In the genomic region with DNA sequence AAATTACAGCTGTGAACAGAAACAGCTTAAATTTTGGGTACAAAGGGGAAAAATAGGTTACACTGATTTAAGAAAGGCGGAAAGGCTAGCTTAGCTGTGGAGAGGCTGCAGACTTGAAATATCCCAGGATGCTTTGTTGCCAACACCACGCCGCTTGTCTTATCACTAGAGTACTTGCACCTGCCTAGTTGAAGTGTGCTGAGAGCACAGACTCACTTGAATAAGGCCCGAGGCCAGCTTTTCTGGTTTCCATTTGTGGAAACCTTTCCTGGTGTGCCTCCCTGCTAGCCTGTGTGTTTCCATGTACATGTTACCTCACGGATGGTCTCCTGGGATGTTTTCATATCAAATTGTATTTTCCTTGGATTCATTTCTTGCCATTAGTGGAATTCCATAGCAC, we compare ENCODE assay signal across 11 cellular contexts. TPM values are rescaled to one million over a fixed set of nuclear protein-coding genes. Genes with fewer than 3 reads are reported as not detected.
DNase-seq lines count a peak whose midpoint lies in the region; ATAC-seq and TF ChIP-seq lines count a peak whose summit lies in the region.
"Had no signal": no experiment of that assay in that cellular context is flagged by ENCODE, and none has a peak within 500 bp of the region (broad histone marks: within the 10 kb centered on the region; RNA-seq: fewer than 3 reads in every experiment).

No MANE protein-coding gene starts in this region.

- peaks cover 80% of the 10 kb centered on the region for H3K4me1 Mint-ChIP-seq in osteocyte (ENCODE audit: unreplicated experiment)

- no peaks in the 10 kb centered on the region for H3K27me3 Mint-ChIP-seq in osteocyte (ENCODE audit: unreplicated experiment)

- peak overlapping the region; percentile 75 for H3K4me3 Mint-ChIP-seq in osteocyte (ENCODE audit: unreplicated experiment)
- H3K4me3 Mint-ChIP-seq: effector memory CD8-positive, alpha-beta T cell had no signal

- H3K4me2 ChIP-seq in MM.1S (ENCODE audit: low read depth, low read length): peak overlapping the region; percentile 80; the same call in 1 of the 2 replicates

- no peak overlapping the region for H3K9ac ChIP-seq in MM.1S (ENCODE audit: low read length)

- H3K36me3 ChIP-seq in MM.1S (replicated peaks; ENCODE audit: insufficient read depth, low read length): 0 out of 2 replicates have a peak, but pooled peaks cover 2% of the 10 kb centered on the region
- no peaks in the 10 kb centered on the region for H3K36me3 ChIP-seq in body of pancreas (replicated peaks in 1 of 2; ENCODE audit: insufficient read depth in 1 of 2, low read depth in 2 of 2)

- H3K27me3 ChIP-seq in MM.1S (replicated peaks; ENCODE audit: insufficient read depth, low read length) (no peaks in the 10 kb centered on the region), body of pancreas (no peaks in the 10 kb centered on the region)

- DNase-seq in MM.1S (no peak), NCI-H345 (lab: John Stamatoyannopoulos, UW) (peak; percentile 87), body of pancreas (peak; percentile 43 to 76 (median 58)), osteocyte (ENCODE audit: extremely low spot score, unreplicated experiment) (no peak), NCI-H2171 (lab: John Stamatoyannopoulos, UW) (no peak), amniotic stem cell (lab: John Stamatoyannopoulos, UW) (no peak), NCI-H2227 (lab: John Stamatoyannopoulos, UW; ENCODE audit: unreplicated experiment) (no peak), SW 1271 (lab: John Stamatoyannopoulos, UW) (no peak)
- DNase-seq: activated CD8-positive, alpha-beta memory T cell treated with anti-CD3 and anti-CD28 coated beads for 24 hours; effector memory CD8-positive, alpha-beta T cell had no signal

- no peak for TF ChIP-seq POLR2A in body of pancreas (IDR thresholded peaks at IDR 0.05)

- WGBS in body of pancreas, 2 donors: 30 to 49% methylated on average over 5 of the region's 5 CpGs

- peaks cover 12% of the 10 kb centered on the region for H3K36me3 Mint-ChIP-seq in osteocyte (ENCODE audit: unreplicated experiment)

- no peak overlapping the region for H3K27ac Mint-ChIP-seq in osteocyte (ENCODE audit: unreplicated experiment)
- H3K27ac Mint-ChIP-seq: effector memory CD8-positive, alpha-beta T cell had no signal

- H3K79me2 ChIP-seq in MM.1S (ENCODE audit: low read length): peaks cover 84% of the 10 kb centered on the region

- intact Hi-C loops in body of pancreas (cut with DNase I): loop anchor here (10.0 kb wide), 1 partner anchor 276 kb away; no protein-coding TSS in a partner anchor

- H3K27ac ChIP-seq in MM.1S (ENCODE audit: low read length) (no peak overlapping the region), body of pancreas (no peak overlapping the region)
- H3K27ac ChIP-seq: HL-60 had no signal

- H2AFZ ChIP-seq in MM.1S (ENCODE audit: low read length): no peak overlapping the region

- H4K20me1 ChIP-seq in MM.1S (ENCODE audit: insufficient read depth, low read length): 0 out of 2 replicates have a peak, but pooled peaks cover 9% of the 10 kb centered on the region

- H3K9me3 Mint-ChIP-seq in osteocyte (ENCODE audit: unreplicated experiment): no peaks in the 10 kb centered on the region
- H3K9me3 Mint-ChIP-seq: effector memory CD8-positive, alpha-beta T cell had no signal

- no peak for ATAC-seq in body of pancreas
- ATAC-seq: effector memory CD8-positive, alpha-beta T cell had no signal

- peaks cover 26% of the 10 kb centered on the region for H3F3A ChIP-seq in MM.1S (ENCODE audit: insufficient read depth, low read length)

- no peaks in the 10 kb centered on the region for H3K9me3 ChIP-seq in MM.1S (replicated peaks; ENCODE audit: insufficient read depth, low read length)
- no peaks in the 10 kb centered on the region for H3K9me3 ChIP-seq in body of pancreas

- TF ChIP-seq CTCF in MM.1S (IDR thresholded peaks at IDR 0.05; ENCODE audit: low read length) (no peak), body of pancreas (IDR thresholded peaks at IDR 0.05) (no peak), osteocyte (IDR thresholded peaks at IDR 0.05) (no peak)

- H3K4me3 ChIP-seq in MM.1S (ENCODE audit: low read length) (peak overlapping the region; percentile 93; the same call in 1 of the 2 replicates), body of pancreas (no peak overlapping the region)

- H3K9me2 ChIP-seq in MM.1S (replicated peaks; ENCODE audit: insufficient read depth, low read length): no peaks in the 10 kb centered on the region

- H3K4me1 ChIP-seq in MM.1S (ENCODE audit: low read length) (peaks cover 24% of the 10 kb centered on the region), body of pancreas (peaks cover 67% of the 10 kb centered on the region)

RNA-seq across cellular contexts. Expression of gene CABLES1, which starts 3.2 kb away (rescaled TPM):
- total RNA-seq in body of pancreas (10 to 100 TPM in 1 of 2 donors, 1 to 10 TPM in 1; 4.2 to 11.9 TPM), osteocyte (50.9 and 51.2 TPM in 2 replicates)

Comparison
In these comparisons a context has a peak if more than half of its experiments do, and no peak if none do; other contexts are left out.
1. DNase-seq: peak in NCI-H345 (single experiment) and body of pancreas (4 of 4); none in MM.1S (single experiment), osteocyte (single experiment), NCI-H2171 (single experiment), amniotic stem cell (single experiment), NCI-H2227 (single experiment) and SW 1271 (0 of 2).